2 cellular contexts compared by ENCODE assay signal in the genomic region with DNA sequence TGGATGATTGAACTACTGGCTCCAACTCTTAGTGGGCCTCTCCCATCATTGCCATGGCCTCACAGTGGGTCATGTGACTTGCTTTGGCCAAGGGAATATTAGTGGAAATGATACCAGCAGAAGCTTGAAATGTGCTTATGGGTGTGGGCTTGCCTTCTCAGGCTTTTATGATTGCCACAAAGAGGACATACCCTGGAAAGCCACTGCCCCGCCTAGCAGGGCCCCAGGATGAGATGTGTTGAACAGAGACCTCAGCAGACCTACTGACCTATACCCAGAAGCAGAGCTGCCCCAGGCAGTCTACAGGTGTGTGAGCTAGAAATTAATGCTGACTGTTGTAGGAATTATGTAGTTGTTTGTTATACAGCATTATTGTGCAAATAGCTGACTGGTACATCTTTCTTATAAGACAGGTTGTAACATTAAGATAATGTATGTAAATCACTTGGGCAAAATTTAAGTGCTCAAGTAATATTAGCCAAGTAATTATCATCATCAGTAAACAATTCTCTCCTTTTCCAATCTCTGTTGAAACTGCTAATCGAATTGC.
A peak's percentile ranks its signal among the peaks of the same experiment; 100 is the strongest.
TF ChIP-seq lines count a peak whose summit lies in the region.

No MANE protein-coding gene starts in this region.

TF ChIP-seq in IMR-90, 13 proteins besides CTCF, POLR2A, EP300 and RAD21:
- no peak for TF ChIP-seq CEBPB (IDR thresholded peaks at IDR 0.05; ENCODE audit: low read depth, low read length)
- peak; percentile 42; the same call in 1 of the 2 replicates for TF ChIP-seq MAFK (IDR thresholded peaks at IDR 0.05; ENCODE audit: low read depth, low read length)
- no peak for TF ChIP-seq SMC3 (IDR thresholded peaks at IDR 0.05; ENCODE audit: low read depth, low read length)
- TF ChIP-seq, protein P1, sequence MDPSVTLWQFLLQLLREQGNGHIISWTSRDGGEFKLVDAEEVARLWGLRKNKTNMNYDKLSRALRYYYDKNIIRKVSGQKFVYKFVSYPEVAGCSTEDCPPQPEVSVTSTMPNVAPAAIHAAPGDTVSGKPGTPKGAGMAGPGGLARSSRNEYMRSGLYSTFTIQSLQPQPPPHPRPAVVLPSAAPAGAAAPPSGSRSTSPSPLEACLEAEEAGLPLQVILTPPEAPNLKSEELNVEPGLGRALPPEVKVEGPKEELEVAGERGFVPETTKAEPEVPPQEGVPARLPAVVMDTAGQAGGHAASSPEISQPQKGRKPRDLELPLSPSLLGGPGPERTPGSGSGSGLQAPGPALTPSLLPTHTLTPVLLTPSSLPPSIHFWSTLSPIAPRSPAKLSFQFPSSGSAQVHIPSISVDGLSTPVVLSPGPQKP (IDR thresholded peaks at IDR 0.05; ENCODE audit: borderline replicate concordance, low read depth, low read length), result no peak
TF ChIP-seq in IMR-90: peak in this region for 1.

TF ChIP-seq in K562, 482 proteins besides CTCF, POLR2A, EP300 and RAD21:
- no peak for TF ChIP-seq NR2C2 (CRISPR knock-in tag; IDR thresholded peaks at IDR 0.05)
- no peak for TF ChIP-seq NR2C2 (tag; IDR thresholded peaks at IDR 0.05)
- TF ChIP-seq ATF1 (CRISPR knock-in tag; IDR thresholded peaks at IDR 0.05), result no peak
- TF ChIP-seq ATF1 (tag; IDR thresholded peaks at IDR 0.05), result no peak
- TF ChIP-seq, protein P2, sequence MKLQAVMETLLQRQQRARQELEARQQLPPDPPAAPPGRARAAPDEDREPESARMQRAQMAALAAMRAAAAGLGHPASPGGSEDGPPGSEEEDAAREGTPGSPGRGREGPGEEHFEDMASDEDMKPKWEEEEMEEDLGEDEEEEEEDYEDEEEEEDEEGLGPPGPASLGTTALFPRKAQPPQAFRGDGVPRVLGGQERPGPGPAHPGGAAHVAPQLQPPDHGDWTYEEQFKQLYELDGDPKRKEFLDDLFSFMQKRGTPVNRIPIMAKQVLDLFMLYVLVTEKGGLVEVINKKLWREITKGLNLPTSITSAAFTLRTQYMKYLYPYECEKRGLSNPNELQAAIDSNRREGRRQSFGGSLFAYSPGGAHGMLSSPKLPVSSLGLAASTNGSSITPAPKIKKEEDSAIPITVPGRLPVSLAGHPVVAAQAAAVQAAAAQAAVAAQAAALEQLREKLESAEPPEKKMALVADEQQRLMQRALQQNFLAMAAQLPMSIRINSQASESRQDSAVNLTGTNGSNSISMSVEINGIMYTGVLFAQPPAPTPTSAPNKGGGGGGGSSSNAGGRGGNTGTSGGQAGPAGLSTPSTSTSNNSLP (IDR thresholded peaks at IDR 0.05; ENCODE audit: borderline replicate concordance, low read depth, low read length), result no peak
- no peak for TF ChIP-seq JUN (IDR thresholded peaks at IDR 0.05; ENCODE audit: borderline replicate concordance, low read depth, low read length)
- TF ChIP-seq JUN (CRISPR knock-in tag; IDR thresholded peaks at IDR 0.05; ENCODE audit: borderline replicate concordance), result no peak
- TF ChIP-seq, protein P3, sequence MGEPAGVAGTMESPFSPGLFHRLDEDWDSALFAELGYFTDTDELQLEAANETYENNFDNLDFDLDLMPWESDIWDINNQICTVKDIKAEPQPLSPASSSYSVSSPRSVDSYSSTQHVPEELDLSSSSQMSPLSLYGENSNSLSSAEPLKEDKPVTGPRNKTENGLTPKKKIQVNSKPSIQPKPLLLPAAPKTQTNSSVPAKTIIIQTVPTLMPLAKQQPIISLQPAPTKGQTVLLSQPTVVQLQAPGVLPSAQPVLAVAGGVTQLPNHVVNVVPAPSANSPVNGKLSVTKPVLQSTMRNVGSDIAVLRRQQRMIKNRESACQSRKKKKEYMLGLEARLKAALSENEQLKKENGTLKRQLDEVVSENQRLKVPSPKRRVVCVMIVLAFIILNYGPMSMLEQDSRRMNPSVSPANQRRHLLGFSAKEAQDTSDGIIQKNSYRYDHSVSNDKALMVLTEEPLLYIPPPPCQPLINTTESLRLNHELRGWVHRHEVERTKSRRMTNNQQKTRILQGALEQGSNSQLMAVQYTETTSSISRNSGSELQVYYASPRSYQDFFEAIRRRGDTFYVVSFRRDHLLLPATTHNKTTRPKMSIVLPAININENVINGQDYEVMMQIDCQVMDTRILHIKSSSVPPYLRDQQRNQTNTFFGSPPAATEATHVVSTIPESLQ (CRISPR knock-in tag; IDR thresholded peaks at IDR 0.05), result no peak
- TF ChIP-seq FOS (IDR thresholded peaks at IDR 0.05; ENCODE audit: extremely low read depth, insufficient read length), result no peak
- TF ChIP-seq, protein P4, sequence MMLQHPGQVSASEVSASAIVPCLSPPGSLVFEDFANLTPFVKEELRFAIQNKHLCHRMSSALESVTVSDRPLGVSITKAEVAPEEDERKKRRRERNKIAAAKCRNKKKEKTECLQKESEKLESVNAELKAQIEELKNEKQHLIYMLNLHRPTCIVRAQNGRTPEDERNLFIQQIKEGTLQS (IDR thresholded peaks at IDR 0.05), result no peak
- TF ChIP-seq, protein P4 (CRISPR knock-in tag; conservative IDR thresholded peaks at IDR 0.05), result no peak
- TF ChIP-seq, protein P5, sequence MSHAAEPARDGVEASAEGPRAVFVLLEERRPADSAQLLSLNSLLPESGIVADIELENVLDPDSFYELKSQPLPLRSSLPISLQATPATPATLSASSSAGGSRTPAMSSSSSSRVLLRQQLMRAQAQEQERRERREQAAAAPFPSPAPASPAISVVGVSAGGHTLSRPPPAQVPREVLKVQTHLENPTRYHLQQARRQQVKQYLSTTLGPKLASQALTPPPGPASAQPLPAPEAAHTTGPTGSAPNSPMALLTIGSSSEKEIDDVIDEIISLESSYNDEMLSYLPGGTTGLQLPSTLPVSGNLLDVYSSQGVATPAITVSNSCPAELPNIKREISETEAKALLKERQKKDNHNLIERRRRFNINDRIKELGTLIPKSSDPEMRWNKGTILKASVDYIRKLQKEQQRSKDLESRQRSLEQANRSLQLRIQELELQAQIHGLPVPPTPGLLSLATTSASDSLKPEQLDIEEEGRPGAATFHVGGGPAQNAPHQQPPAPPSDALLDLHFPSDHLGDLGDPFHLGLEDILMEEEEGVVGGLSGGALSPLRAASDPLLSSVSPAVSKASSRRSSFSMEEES (CRISPR knock-in tag; IDR thresholded peaks at IDR 0.05), result peak; percentile 63
